Comparison of ENCODE assay signal across 2 cellular contexts in the genomic region with DNA sequence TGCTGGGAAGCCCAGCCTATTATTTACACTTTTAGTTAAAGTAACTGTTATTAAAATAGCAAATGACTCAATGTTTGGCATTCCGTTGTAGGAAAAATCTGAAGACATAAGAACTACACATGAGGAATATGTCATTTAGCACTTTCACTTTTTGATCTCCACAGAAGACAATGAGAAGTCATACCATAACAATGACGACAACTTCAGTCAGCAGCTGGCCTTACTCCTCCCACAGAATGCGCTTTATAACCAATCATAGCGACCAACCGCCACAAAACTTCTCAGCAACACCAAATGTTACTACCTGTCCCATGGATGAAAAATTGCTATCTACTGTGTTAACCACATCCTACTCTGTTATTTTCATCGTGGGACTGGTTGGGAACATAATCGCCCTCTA.
TF ChIP-seq lines count a peak whose summit lies in the region.

No MANE protein-coding gene starts in this region.

TF ChIP-seq in GM12891, 5 proteins besides CTCF, POLR2A, EP300 and RAD21:
- TF ChIP-seq SPI1 (IDR thresholded peaks at IDR 0.05; ENCODE audit: low read depth, low read length) (no peak), PAX5 (IDR thresholded peaks at IDR 0.05; ENCODE audit: insufficient read depth, low read length, severe bottlenecking) (no peak), POLR2AphosphoS5 (IDR thresholded peaks at IDR 0.05; ENCODE audit: low read depth, low read length) (no peak), POU2F2 (IDR thresholded peaks at IDR 0.05; ENCODE audit: low read depth, low read length) (no peak), TAF1 (IDR thresholded peaks at IDR 0.05; ENCODE audit: low read depth, low read length) (no peak)

TF ChIP-seq in K562, 482 proteins besides CTCF, POLR2A, EP300 and RAD21:
- no peak for TF ChIP-seq JUNB (CRISPR knock-in tag; conservative IDR thresholded peaks at IDR 0.05)
- TF ChIP-seq, protein P1, sequence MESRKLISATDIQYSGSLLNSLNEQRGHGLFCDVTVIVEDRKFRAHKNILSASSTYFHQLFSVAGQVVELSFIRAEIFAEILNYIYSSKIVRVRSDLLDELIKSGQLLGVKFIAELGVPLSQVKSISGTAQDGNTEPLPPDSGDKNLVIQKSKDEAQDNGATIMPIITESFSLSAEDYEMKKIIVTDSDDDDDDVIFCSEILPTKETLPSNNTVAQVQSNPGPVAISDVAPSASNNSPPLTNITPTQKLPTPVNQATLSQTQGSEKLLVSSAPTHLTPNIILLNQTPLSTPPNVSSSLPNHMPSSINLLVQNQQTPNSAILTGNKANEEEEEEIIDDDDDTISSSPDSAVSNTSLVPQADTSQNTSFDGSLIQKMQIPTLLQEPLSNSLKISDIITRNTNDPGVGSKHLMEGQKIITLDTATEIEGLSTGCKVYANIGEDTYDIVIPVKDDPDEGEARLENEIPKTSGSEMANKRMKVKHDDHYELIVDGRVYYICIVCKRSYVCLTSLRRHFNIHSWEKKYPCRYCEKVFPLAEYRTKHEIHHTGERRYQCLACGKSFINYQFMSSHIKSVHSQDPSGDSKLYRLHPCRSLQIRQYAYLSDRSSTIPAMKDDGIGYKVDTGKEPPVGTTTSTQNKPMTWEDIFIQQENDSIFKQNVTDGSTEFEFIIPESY (CRISPR knock-in tag; IDR thresholded peaks at IDR 0.05), result peak; percentile 54; the same call in 1 of the 2 replicates
